8 cellular contexts compared by ENCODE assay signal in genomic region chr4:15479089-15479912, GRCh38. TPM values are rescaled to one million over a fixed set of nuclear protein-coding genes. Genes with fewer than 3 reads are reported as not detected.
DNase-seq lines count a peak whose midpoint lies in the region; ATAC-seq, FAIRE-seq and TF ChIP-seq lines count a peak whose summit lies in the region.

No MANE protein-coding gene starts in this region.

- H3K27ac ChIP-seq in PC-9 (no peak overlapping the region), layer of hippocampus (ENCODE audit: low read depth, low read length) (peak overlapping the region; percentile 69), subcutaneous abdominal adipose tissue (ENCODE audit: low read depth, low read length) (peak overlapping the region; percentile 55)

- DNase-seq in KBM-7: peak; percentile 77
- DNase-seq in PC-9: peak; percentile 35 to 50
- peak; percentile 70 to 77 for DNase-seq in dermis microvascular lymphatic vessel endothelial cell (ENCODE audit: low read depth in 2 of 2)
- DNase-seq in activated effector memory CD4-positive, alpha-beta T cell treated with anti-CD3 and anti-CD28 coated beads, Interleukin-2, amount 50 U/mL, for 16 hours: no peak

- TF ChIP-seq CTCF in PC-9 (conservative IDR thresholded peaks at IDR 0.05): peak; percentile 70; the same call in 1 of the 2 replicates

- peak overlapping the region in 4 of 5 donors; percentile 28 to 79 (median 38) for H3K9ac ChIP-seq in subcutaneous abdominal adipose tissue (ENCODE audit: low read length in 5 of 5)

- intact Hi-C loops in PC-9 (cut with micrococcal nuclease; ENCODE audit: unreplicated experiment): loop anchor here (1.0 kb wide), 3 partner anchors 326 to 522 kb away; no protein-coding TSS in a partner anchor

- no peaks in the 10 kb centered on the region for H3K36me3 ChIP-seq in PC-9 (ENCODE audit: low read depth)
- H3K36me3 ChIP-seq in subcutaneous abdominal adipose tissue (ENCODE audit: control insufficient read depth in 5 of 5, insufficient read depth in 5 of 5, low read length in 5 of 5): peaks cover 7 to 20% (median 17%) of the 10 kb centered on the region in 5 donors

- no peaks in the 10 kb centered on the region for H3K4me1 ChIP-seq in PC-9 (replicated peaks; ENCODE audit: insufficient read depth)
- H3K4me1 ChIP-seq in subcutaneous abdominal adipose tissue (ENCODE audit: control insufficient read depth in 5 of 5, insufficient read depth in 5 of 5, low read length in 5 of 5): peaks cover 5 to 29% (median 23%) of the 10 kb centered on the region in 5 donors

- H3K4me2 ChIP-seq in PC-9: peak overlapping the region; percentile 65

- POLR2A ChIA-PET in PC-9 (lab: Charles Lee; ENCODE audit: unreplicated experiment): no interaction called here

- in situ Hi-C loops in KBM-7 (cut with MboI; ENCODE audit: low pct_unique_long_range_greater_than_20kb, low sequenced_read_pairs): no loop called here

- CTCF ChIA-PET in PC-9 (lab: Charles Lee): interaction anchor here (0.5 to 1.0 kb wide), 4 partner anchors 164 to 477 kb away, joined by 3 to 4 read pairs (median 4); no protein-coding TSS in a partner anchor

- no TSS peak for BruUV-seq in PC-9 (replicated peaks; lab: Mats Ljungman, UMichigan)

- no peak overlapping the region; the same call in 1 of the 2 replicates for H2AFZ ChIP-seq in PC-9

- no peaks in the 10 kb centered on the region for H3K79me2 ChIP-seq in PC-9 (ENCODE audit: low read depth)

- no peaks in the 10 kb centered on the region for H4K20me1 ChIP-seq in PC-9 (ENCODE audit: insufficient read depth)

- H3K4me3 ChIP-seq in PC-9 (no peak overlapping the region; the same call in 1 of the 2 replicates), subcutaneous abdominal adipose tissue (ENCODE audit: low read depth in 1 of 5, low read length in 5 of 5) (peak overlapping the region; percentile 49 to 84 (median 70))

- no peaks in the 10 kb centered on the region for H3K9me2 ChIP-seq in PC-9 (ENCODE audit: insufficient read depth)

- H3K9me3 ChIP-seq in PC-9 (ENCODE audit: insufficient read depth, low read depth) (no peaks in the 10 kb centered on the region), subcutaneous abdominal adipose tissue (ENCODE audit: control insufficient read depth in 5 of 5, low read length in 5 of 5) (no peaks in the 10 kb centered on the region)

- H3K27me3 ChIP-seq in PC-9 (ENCODE audit: insufficient read depth, low read depth) (no peaks in the 10 kb centered on the region), layer of hippocampus (ENCODE audit: control insufficient read depth, insufficient read depth, low read length) (no peaks in the 10 kb centered on the region), subcutaneous abdominal adipose tissue (ENCODE audit: control insufficient read depth in 5 of 5, insufficient read depth in 4 of 5, low read length in 5 of 5) (no peaks in the 10 kb centered on the region)

- FAIRE-seq in G401.6 (lab: Jason Lieb, UNC): peak; percentile 93

- ATAC-seq in GM19452 (IDR thresholded peaks at IDR 0.05; ENCODE audit: unreplicated experiment): no peak

- no peaks in the 10 kb centered on the region for H3F3A ChIP-seq in PC-9 (ENCODE audit: insufficient read depth, low read depth)

RNA-seq across cellular contexts. Expression of gene CC2D2A, which starts 9.6 kb away (rescaled TPM):
- total RNA-seq in PC-9 (2021) (6.9 and 7.0 TPM in 2 replicates), dermis microvascular lymphatic vessel endothelial cell (3.2 and 3.4 TPM in 2 replicates)

RNA-seq across cellular contexts. Expression of gene C1QTNF7, which starts 51.5 kb away (rescaled TPM):
- total RNA-seq in PC-9 (2021) (not detected in 2 replicates), dermis microvascular lymphatic vessel endothelial cell (not detected in 2 replicates)
